ENCODE assay signal across 19 cellular contexts in the genomic region with DNA sequence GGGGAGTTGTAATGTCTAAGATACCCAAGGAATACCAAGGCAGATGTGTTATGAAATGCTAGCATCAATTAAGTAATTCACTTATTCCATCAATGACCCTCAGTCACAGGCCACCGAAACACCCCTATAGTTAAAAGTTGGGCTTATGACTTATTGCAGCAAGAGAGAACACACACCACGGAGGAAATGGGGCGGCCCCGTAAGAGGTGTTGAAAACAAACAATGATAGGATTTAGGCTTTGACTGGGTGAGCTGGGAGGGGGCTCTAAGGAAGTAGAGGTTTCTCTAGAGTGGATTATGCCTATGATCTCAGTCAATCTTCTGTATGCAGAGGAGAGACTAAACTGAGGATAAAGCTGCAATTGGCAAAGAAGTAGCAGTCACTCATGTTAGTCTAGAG. TPM values are rescaled to one million over a fixed set of nuclear protein-coding genes. Genes with fewer than 3 reads are reported as not detected.
"Had no signal": no experiment of that assay in that cellular context is flagged by ENCODE, and none has a peak within 500 bp of the region (broad histone marks: within the 10 kb centered on the region; RNA-seq: fewer than 3 reads in every experiment).

No MANE protein-coding gene starts in this region.

- H3K36me3 ChIP-seq: adrenal gland, breast epithelium, heart right ventricle, left ventricle myocardium inferior, right atrium auricular region, thoracic aorta, upper lobe of left lung, WERI-Rb-1 had no signal

- DNase-seq: activated CD4-positive, alpha-beta T cell treated with anti-CD3 and anti-CD28 coated beads for 1 hour; activated effector memory CD4-positive, alpha-beta T cell treated with Interleukin-2 at 50 U/mL for 16 hours; activated T-cell treated with anti-CD3 and anti-CD28 coated beads, Interleukin-2, amount 50 U/mL, for 48 hours; adrenal gland; heart right ventricle; left ventricle myocardium inferior; mammary epithelial cell; stimulated activated CD4-positive, alpha-beta T cell treated with anti-CD3 and anti-CD28 coated beads, Interleukin-2, amount 100 ng/mL, for 48 hours; SW 1271; WERI-Rb-1 had no signal

- H3K4me1 Mint-ChIP-seq: neural crest cell had no signal

- H3K27ac Mint-ChIP-seq: progenitor cell of endocrine pancreas had no signal

- H3K27me3 ChIP-seq: adrenal gland, breast epithelium, right atrium auricular region, upper lobe of left lung had no signal

- H3K4me1 ChIP-seq: adrenal gland, breast epithelium, heart right ventricle, left ventricle myocardium inferior, right atrium auricular region, upper lobe of left lung had no signal

- H3K4me3 ChIP-seq: adrenal gland, breast epithelium, coronary artery, heart right ventricle, left ventricle myocardium inferior, right atrium auricular region, thoracic aorta, upper lobe of left lung had no signal

- H3K9me3 ChIP-seq: adrenal gland, breast epithelium, heart right ventricle, left ventricle myocardium inferior, right atrium auricular region, thoracic aorta, upper lobe of left lung had no signal

- H3K9me3 Mint-ChIP-seq: neural crest cell had no signal

- H3K4me3 Mint-ChIP-seq: neural crest cell had no signal

- H3K27ac ChIP-seq: adrenal gland, breast epithelium, coronary artery, heart right ventricle, left ventricle myocardium inferior, right atrium auricular region, thoracic aorta, upper lobe of left lung, WERI-Rb-1 had no signal

- ATAC-seq: esophagus mucosa, heart right ventricle had no signal

RNA-seq across cellular contexts. Expression of a gene that starts 45.4 kb away (rescaled TPM):
- total RNA-seq: osteoblast had no signal
